In the genomic region with DNA sequence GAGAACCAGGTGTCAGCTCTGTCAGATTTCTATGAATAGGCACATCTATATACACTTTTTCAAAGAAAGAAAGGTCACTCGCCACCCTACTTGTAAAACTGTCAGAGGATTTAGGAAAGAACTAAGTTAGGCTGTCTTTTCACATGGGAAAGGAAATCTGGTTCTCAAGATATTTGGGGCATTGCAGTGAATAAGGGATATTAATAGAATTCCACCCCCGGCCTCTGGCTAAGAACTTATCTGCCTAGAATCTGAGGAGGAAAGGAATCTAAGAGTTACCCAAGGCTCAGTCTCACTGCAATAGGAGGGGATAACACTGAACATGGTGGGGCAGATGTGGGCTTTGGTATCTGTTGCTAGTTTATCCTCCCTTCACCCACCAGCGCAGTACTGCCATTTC, we compare ENCODE assay signal across 18 cellular contexts.
"Had no signal": no experiment of that assay in that cellular context is flagged by ENCODE, and none has a peak within 500 bp of the region (broad histone marks: within the 10 kb centered on the region; RNA-seq: fewer than 3 reads in every experiment).

No MANE protein-coding gene starts in this region.

- H3K4me3 ChIP-seq: adrenal gland, body of pancreas, breast epithelium had no signal

- H3K9me3 ChIP-seq: adrenal gland, body of pancreas, breast epithelium had no signal

- ATAC-seq: activated CD4-positive, CD25-positive, alpha-beta regulatory T cell treated with anti-CD3 and anti-CD28 coated beads, Interleukin-2, amount 50 U/mL, for 24 hours; activated CD8-positive, alpha-beta memory T cell treated with anti-CD3 and anti-CD28 coated beads, Interleukin-2, amount 10 ng/mL, durations not matched to agents 7 days and 5 days; activated CD8-positive, alpha-beta T cell treated with anti-CD3 and anti-CD28 coated beads, Interleukin-2, amount 10 ng/mL, durations not matched to agents 7 days and 5 days had no signal

- H3K36me3 ChIP-seq: adrenal gland, brain microvascular endothelial cell, breast epithelium, WERI-Rb-1 had no signal

- H3K27ac ChIP-seq: adrenal gland, body of pancreas, brain microvascular endothelial cell, breast epithelium, WERI-Rb-1 had no signal

- H3K27me3 ChIP-seq: adrenal gland, body of pancreas, brain microvascular endothelial cell, breast epithelium had no signal

- DNase-seq: activated CD4-positive, alpha-beta T cell treated with anti-CD3 and anti-CD28 coated beads for 1 hour; activated CD4-positive, CD25-positive, alpha-beta regulatory T cell; activated CD8-positive, alpha-beta memory T cell treated with anti-CD3 and anti-CD28 coated beads for 24 hours; activated CD8-positive, alpha-beta memory T cell treated with anti-CD3 and anti-CD28 coated beads, Interleukin-2, amount 50 U/mL, for 48 hours; activated effector memory CD4-positive, alpha-beta T cell treated with Interleukin-2 at 50 U/mL for 16 hours; activated gamma-delta T cell; aorta; central memory CD4-positive, alpha-beta T cell; T-helper 17 cell; T1000 had no signal

- H3K4me1 ChIP-seq: adrenal gland, body of pancreas, breast epithelium had no signal
